ENCODE assay signal across 8 cellular contexts in genomic region chr15:66707310-66708160, GRCh38. TPM values are rescaled to one million over a fixed set of nuclear protein-coding genes. Genes with fewer than 3 reads are reported as not detected.
DNase-seq lines count a peak whose midpoint lies in the region; ATAC-seq, FAIRE-seq and TF ChIP-seq lines count a peak whose summit lies in the region.

No MANE protein-coding gene starts in this region.

- H3K4me3 ChIP-seq in esophagus squamous epithelium: peak overlapping the region in 2 of 4 donors; percentile 49 to 63

- H3K9me3 Mint-ChIP-seq in immature natural killer cell: no peaks in the 10 kb centered on the region
- no peaks in the 10 kb centered on the region for H3K9me3 Mint-ChIP-seq in activated T-cell treated with anti-CD3 and anti-CD28 coated beads, Interleukin-2, amount 50 U/mL, for 4 hours

- peaks cover 0 to 33% (median 0%) of the 10 kb centered on the region in 4 donors for H3K27me3 ChIP-seq in esophagus squamous epithelium

- H3K36me3 Mint-ChIP-seq in immature natural killer cell: no peaks in the 10 kb centered on the region
- no peaks in the 10 kb centered on the region for H3K36me3 Mint-ChIP-seq in activated T-cell treated with anti-CD3 and anti-CD28 coated beads, Interleukin-2, amount 50 U/mL, for 4 hours (ENCODE audit: insufficient read depth)

- peak; percentile 37 for ATAC-seq in omental fat pad (ENCODE audit: low FRiP score)
- ATAC-seq in activated T-cell treated with anti-CD3 and anti-CD28 coated beads, Interleukin-2, amount 50 U/mL, for 4 hours: no peak

- peak overlapping the region in 3 of 4 donors; percentile 56 to 70 (median 57) for H3K27ac ChIP-seq in esophagus squamous epithelium

- H3K4me1 ChIP-seq in esophagus squamous epithelium: peaks cover 5 to 64% (median 26%) of the 10 kb centered on the region in 3 donors

- H3K27me3 Mint-ChIP-seq in immature natural killer cell (ENCODE audit: low read depth in 3 of 3): peaks cover 5 to 17% (median 9%) of the 10 kb centered on the region in 3 donors
- H3K27me3 Mint-ChIP-seq in activated T-cell treated with anti-CD3 and anti-CD28 coated beads, Interleukin-2, amount 50 U/mL, for 4 hours (ENCODE audit: low read depth): peaks cover 19% of the 10 kb centered on the region

- 33 to 34% methylated on average over 3 to 10 of the region's 16 CpGs for WGBS in esophagus squamous epithelium, 2 donors

- no peak overlapping the region for H3K4me3 Mint-ChIP-seq in immature natural killer cell
- no peak overlapping the region for H3K4me3 Mint-ChIP-seq in activated T-cell treated with anti-CD3 and anti-CD28 coated beads, Interleukin-2, amount 50 U/mL, for 4 hours

- no peak for FAIRE-seq in D721Med (lab: Jason Lieb, UNC)

- H3K27ac Mint-ChIP-seq in immature natural killer cell: no peak overlapping the region

- no peak for TF ChIP-seq POLR2A in esophagus squamous epithelium (IDR thresholded peaks at IDR 0.05)

- intact Hi-C loops in esophagus squamous epithelium (cut with DNase I): no loop called here

- H3K4me1 Mint-ChIP-seq in immature natural killer cell: peaks cover 9 to 11% of the 10 kb centered on the region in 2 donors
- peaks cover 4% of the 10 kb centered on the region for H3K4me1 Mint-ChIP-seq in activated T-cell treated with anti-CD3 and anti-CD28 coated beads, Interleukin-2, amount 50 U/mL, for 4 hours (ENCODE audit: low read depth)

- no peaks in the 10 kb centered on the region for H3K36me3 ChIP-seq in esophagus squamous epithelium

- H3K9me3 ChIP-seq in esophagus squamous epithelium: no peaks in the 10 kb centered on the region

- TF ChIP-seq CTCF in D721Med (IDR thresholded peaks at IDR 0.05; ENCODE audit: insufficient read depth, missing control alignments): peak; percentile 45
- no peak for TF ChIP-seq CTCF in esophagus squamous epithelium (IDR thresholded peaks at IDR 0.05)
- TF ChIP-seq CTCF in omental fat pad (IDR thresholded peaks at IDR 0.05): no peak

- DNase-seq in D721Med (ENCODE audit: insufficient read length, low spot score): peak; percentile 88
- DNase-seq in NCI-H524 (lab: John Stamatoyannopoulos, UW): peak; percentile 70 to 84
- no peak for DNase-seq in esophagus squamous epithelium (lab: John Stamatoyannopoulos, UW)
- no peak for DNase-seq in omental fat pad (ENCODE audit: low spot score)
- no peak for DNase-seq in activated T-cell treated with anti-CD3 and anti-CD28 coated beads, Interleukin-2, amount 50 U/mL, for 48 hours
- DNase-seq in COLO829 (ENCODE audit: low spot score): no peak
- no peak for DNase-seq in immature natural killer cell
- no peak for DNase-seq in activated T-cell treated with anti-CD3 and anti-CD28 coated beads, Interleukin-2, amount 50 U/mL, for 4 hours

RNA-seq across cellular contexts. Expression of gene SMAD6, which starts 5.5 kb away (rescaled TPM):
- total RNA-seq in esophagus squamous epithelium: 1 to 10 TPM; 1.7 to 6.3 (median 3.8) TPM
- total RNA-seq in omental fat pad: 10 to 100 TPM; 15.6 to 44.9 (median 23.8) TPM
- not detected for polyA plus RNA-seq in immature natural killer cell
- under 1 TPM; 0.05 to 0.25 (median 0.08) TPM for total RNA-seq in activated T-cell treated with anti-CD3 and anti-CD28 coated beads, Interleukin-2, amount 50 U/mL, for 4 hours

Comparison
In these comparisons a context has a peak if more than half of its experiments do, and no peak if none do; other contexts are left out.
1. DNase-seq: peak in D721Med (single experiment) and NCI-H524 (2 of 2); none in esophagus squamous epithelium (single experiment), omental fat pad (single experiment), activated T-cell treated with anti-CD3 and anti-CD28 coated beads, Interleukin-2, amount 50 U/mL, for 48 hours (0 of 2), COLO829 (single experiment), immature natural killer cell (0 of 3) and activated T-cell treated with anti-CD3 and anti-CD28 coated beads, Interleukin-2, amount 50 U/mL, for 4 hours (single experiment).